Comparison of ENCODE assay signal across 1 cellular context in the genomic region with DNA sequence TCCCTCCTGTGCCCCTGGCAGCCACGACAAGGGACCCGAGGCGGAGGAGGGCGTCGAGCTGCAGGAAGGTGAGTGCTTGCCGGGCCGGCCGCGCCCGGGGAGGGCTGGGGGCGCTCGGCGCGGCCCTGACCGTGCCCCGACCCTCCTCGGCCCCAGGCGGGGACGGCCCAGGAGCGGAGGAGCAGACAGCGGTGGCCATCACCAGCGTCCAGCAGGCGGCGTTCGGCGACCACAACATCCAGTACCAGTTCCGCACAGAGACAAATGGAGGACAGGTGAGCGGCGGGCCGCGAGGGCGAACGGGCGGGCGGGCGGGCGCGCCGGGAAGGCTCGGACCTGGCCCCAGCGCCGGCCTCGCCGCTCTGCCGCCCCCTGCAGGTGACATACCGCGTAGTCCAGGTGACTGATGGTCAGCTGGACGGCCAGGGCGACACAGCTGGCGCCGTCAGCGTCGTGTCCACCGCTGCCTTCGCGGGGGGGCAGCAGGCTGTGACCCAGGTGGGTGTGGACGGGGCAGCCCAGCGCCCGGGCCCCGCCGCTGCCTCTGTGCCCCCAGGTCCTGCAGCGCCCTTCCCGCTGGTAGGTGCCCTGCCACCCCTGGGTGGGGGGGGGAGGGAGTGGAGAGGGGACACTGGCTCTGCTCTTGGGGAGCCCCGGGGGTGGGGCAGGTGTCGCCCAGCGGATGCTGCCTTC.
TF ChIP-seq lines count a peak whose summit lies in the region.

No MANE protein-coding gene starts in this region.

TF ChIP-seq in H1, 55 proteins besides CTCF, POLR2A, EP300 and RAD21:
- TF ChIP-seq TAF7 (optimal IDR thresholded peaks at IDR 0.05; ENCODE audit: borderline replicate concordance, low read depth, low read length), result peak; percentile 39
- TF ChIP-seq, protein P1, sequence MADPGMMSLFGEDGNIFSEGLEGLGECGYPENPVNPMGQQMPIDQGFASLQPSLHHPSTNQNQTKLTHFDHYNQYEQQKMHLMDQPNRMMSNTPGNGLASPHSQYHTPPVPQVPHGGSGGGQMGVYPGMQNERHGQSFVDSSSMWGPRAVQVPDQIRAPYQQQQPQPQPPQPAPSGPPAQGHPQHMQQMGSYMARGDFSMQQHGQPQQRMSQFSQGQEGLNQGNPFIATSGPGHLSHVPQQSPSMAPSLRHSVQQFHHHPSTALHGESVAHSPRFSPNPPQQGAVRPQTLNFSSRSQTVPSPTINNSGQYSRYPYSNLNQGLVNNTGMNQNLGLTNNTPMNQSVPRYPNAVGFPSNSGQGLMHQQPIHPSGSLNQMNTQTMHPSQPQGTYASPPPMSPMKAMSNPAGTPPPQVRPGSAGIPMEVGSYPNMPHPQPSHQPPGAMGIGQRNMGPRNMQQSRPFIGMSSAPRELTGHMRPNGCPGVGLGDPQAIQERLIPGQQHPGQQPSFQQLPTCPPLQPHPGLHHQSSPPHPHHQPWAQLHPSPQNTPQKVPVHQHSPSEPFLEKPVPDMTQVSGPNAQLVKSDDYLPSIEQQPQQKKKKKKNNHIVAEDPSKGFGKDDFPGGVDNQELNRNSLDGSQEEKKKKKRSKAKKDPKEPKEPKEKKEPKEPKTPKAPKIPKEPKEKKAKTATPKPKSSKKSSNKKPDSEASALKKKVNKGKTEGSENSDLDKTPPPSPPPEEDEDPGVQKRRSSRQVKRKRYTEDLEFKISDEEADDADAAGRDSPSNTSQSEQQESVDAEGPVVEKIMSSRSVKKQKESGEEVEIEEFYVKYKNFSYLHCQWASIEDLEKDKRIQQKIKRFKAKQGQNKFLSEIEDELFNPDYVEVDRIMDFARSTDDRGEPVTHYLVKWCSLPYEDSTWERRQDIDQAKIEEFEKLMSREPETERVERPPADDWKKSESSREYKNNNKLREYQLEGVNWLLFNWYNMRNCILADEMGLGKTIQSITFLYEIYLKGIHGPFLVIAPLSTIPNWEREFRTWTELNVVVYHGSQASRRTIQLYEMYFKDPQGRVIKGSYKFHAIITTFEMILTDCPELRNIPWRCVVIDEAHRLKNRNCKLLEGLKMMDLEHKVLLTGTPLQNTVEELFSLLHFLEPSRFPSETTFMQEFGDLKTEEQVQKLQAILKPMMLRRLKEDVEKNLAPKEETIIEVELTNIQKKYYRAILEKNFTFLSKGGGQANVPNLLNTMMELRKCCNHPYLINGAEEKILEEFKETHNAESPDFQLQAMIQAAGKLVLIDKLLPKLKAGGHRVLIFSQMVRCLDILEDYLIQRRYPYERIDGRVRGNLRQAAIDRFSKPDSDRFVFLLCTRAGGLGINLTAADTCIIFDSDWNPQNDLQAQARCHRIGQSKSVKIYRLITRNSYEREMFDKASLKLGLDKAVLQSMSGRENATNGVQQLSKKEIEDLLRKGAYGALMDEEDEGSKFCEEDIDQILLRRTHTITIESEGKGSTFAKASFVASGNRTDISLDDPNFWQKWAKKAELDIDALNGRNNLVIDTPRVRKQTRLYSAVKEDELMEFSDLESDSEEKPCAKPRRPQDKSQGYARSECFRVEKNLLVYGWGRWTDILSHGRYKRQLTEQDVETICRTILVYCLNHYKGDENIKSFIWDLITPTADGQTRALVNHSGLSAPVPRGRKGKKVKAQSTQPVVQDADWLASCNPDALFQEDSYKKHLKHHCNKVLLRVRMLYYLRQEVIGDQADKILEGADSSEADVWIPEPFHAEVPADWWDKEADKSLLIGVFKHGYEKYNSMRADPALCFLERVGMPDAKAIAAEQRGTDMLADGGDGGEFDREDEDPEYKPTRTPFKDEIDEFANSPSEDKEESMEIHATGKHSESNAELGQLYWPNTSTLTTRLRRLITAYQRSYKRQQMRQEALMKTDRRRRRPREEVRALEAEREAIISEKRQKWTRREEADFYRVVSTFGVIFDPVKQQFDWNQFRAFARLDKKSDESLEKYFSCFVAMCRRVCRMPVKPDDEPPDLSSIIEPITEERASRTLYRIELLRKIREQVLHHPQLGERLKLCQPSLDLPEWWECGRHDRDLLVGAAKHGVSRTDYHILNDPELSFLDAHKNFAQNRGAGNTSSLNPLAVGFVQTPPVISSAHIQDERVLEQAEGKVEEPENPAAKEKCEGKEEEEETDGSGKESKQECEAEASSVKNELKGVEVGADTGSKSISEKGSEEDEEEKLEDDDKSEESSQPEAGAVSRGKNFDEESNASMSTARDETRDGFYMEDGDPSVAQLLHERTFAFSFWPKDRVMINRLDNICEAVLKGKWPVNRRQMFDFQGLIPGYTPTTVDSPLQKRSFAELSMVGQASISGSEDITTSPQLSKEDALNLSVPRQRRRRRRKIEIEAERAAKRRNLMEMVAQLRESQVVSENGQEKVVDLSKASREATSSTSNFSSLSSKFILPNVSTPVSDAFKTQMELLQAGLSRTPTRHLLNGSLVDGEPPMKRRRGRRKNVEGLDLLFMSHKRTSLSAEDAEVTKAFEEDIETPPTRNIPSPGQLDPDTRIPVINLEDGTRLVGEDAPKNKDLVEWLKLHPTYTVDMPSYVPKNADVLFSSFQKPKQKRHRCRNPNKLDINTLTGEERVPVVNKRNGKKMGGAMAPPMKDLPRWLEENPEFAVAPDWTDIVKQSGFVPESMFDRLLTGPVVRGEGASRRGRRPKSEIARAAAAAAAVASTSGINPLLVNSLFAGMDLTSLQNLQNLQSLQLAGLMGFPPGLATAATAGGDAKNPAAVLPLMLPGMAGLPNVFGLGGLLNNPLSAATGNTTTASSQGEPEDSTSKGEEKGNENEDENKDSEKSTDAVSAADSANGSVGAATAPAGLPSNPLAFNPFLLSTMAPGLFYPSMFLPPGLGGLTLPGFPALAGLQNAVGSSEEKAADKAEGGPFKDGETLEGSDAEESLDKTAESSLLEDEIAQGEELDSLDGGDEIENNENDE (IDR thresholded peaks at IDR 0.05; ENCODE audit: insufficient replicate concordance, low read length), result no peak
- TF ChIP-seq SP2 (IDR thresholded peaks at IDR 0.05; ENCODE audit: low read length), result no peak
- peak; percentile 75; the same call in 1 of the 2 replicates for TF ChIP-seq TBP (IDR thresholded peaks at IDR 0.05; ENCODE audit: low read depth, low read length)
- TF ChIP-seq TEAD4 (IDR thresholded peaks at IDR 0.05; ENCODE audit: low read depth, low read length), result peak; percentile 92
- TF ChIP-seq FOSL1 (IDR thresholded peaks at IDR 0.05; ENCODE audit: insufficient read depth, low read depth, low read length), result no peak
- TF ChIP-seq SAP30 (IDR thresholded peaks at IDR 0.05; ENCODE audit: insufficient read depth, insufficient replicate concordance, low read length), result no peak
- no peak for TF ChIP-seq BACH1 (IDR thresholded peaks at IDR 0.05; ENCODE audit: low read length)
- 0 out of 2 replicates have a peak, but pooled peaks have one; percentile 1 for TF ChIP-seq SRF (IDR thresholded peaks at IDR 0.05; ENCODE audit: low read depth, low read length)
- TF ChIP-seq GABPA (IDR thresholded peaks at IDR 0.05; ENCODE audit: borderline replicate concordance, insufficient read depth, low read length), result no peak
- TF ChIP-seq YY1 (IDR thresholded peaks at IDR 0.05; ENCODE audit: low read depth, low read length), result peak; percentile 74
- peak; percentile 72 for TF ChIP-seq POLR2AphosphoS5 (IDR thresholded peaks at IDR 0.05; ENCODE audit: low read depth, low read length)
- no peak for TF ChIP-seq NANOG (IDR thresholded peaks at IDR 0.05; ENCODE audit: insufficient read depth, low read depth, low read length, poor library complexity, severe bottlenecking)
- no peak for TF ChIP-seq SP4 (IDR thresholded peaks at IDR 0.05; ENCODE audit: low read length)
- TF ChIP-seq, protein P2, sequence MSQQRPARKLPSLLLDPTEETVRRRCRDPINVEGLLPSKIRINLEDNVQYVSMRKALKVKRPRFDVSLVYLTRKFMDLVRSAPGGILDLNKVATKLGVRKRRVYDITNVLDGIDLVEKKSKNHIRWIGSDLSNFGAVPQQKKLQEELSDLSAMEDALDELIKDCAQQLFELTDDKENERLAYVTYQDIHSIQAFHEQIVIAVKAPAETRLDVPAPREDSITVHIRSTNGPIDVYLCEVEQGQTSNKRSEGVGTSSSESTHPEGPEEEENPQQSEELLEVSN (IDR thresholded peaks at IDR 0.05), result no peak
- peak; percentile 47; the same call in 1 of the 2 replicates for TF ChIP-seq PHF8 (conservative IDR thresholded peaks at IDR 0.05; ENCODE audit: low read depth, low read length)
- no peak for TF ChIP-seq CBX5 (IDR thresholded peaks at IDR 0.05; ENCODE audit: low read depth, low read length)
- TF ChIP-seq CREB1 (IDR thresholded peaks at IDR 0.05), result peak; percentile 68
- TF ChIP-seq CTBP2 (IDR thresholded peaks at IDR 0.05; ENCODE audit: borderline replicate concordance, insufficient read depth, insufficient read length, low read length), result no peak
- peak; percentile 63 for TF ChIP-seq KDM4A (IDR thresholded peaks at IDR 0.05; ENCODE audit: low read depth, low read length, severe bottlenecking)
- TF ChIP-seq, protein P3, sequence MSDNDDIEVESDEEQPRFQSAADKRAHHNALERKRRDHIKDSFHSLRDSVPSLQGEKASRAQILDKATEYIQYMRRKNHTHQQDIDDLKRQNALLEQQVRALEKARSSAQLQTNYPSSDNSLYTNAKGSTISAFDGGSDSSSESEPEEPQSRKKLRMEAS (IDR thresholded peaks at IDR 0.05), result 0 out of 2 replicates have a peak, but pooled peaks have one; percentile 30
- TF ChIP-seq, protein P4, sequence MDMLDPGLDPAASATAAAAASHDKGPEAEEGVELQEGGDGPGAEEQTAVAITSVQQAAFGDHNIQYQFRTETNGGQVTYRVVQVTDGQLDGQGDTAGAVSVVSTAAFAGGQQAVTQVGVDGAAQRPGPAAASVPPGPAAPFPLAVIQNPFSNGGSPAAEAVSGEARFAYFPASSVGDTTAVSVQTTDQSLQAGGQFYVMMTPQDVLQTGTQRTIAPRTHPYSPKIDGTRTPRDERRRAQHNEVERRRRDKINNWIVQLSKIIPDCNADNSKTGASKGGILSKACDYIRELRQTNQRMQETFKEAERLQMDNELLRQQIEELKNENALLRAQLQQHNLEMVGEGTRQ (IDR thresholded peaks at IDR 0.05; ENCODE audit: low read length), result peak; percentile 17; the same call in 1 of the 2 replicates
- no peak for TF ChIP-seq CEBPB (IDR thresholded peaks at IDR 0.05; ENCODE audit: low read depth, low read length)
- peak; percentile 65 for TF ChIP-seq TAF1 (IDR thresholded peaks at IDR 0.05; ENCODE audit: low read depth, low read length)
- no peak for TF ChIP-seq EZH2 (IDR thresholded peaks at IDR 0.05; ENCODE audit: low read depth, low read length, severe bottlenecking)
- TF ChIP-seq BRCA1 (IDR thresholded peaks at IDR 0.05; ENCODE audit: low read depth, low read length), result no peak
- TF ChIP-seq BCL11A (IDR thresholded peaks at IDR 0.05; ENCODE audit: low read depth in 2 of 2, low read length in 2 of 2), result no peak
- TF ChIP-seq SUZ12 (IDR thresholded peaks at IDR 0.05; ENCODE audit: low read length), result no peak
- no peak for TF ChIP-seq ZNF274 (IDR thresholded peaks at IDR 0.05; ENCODE audit: borderline replicate concordance, extremely low read depth, low read length)
- peak; percentile 61; the same call in 1 of the 2 replicates for TF ChIP-seq RBBP5 (IDR thresholded peaks at IDR 0.05; ENCODE audit: borderline replicate concordance, low read depth, low read length)
- no peak for TF ChIP-seq NRF1 (IDR thresholded peaks at IDR 0.05; ENCODE audit: low read depth, low read length)
- 0 out of 2 replicates have a peak, but pooled peaks have one; percentile 16 for TF ChIP-seq JUND (IDR thresholded peaks at IDR 0.05; ENCODE audit: low read length)
- TF ChIP-seq TCF12 (IDR thresholded peaks at IDR 0.05; ENCODE audit: low read depth, low read length), result 0 out of 2 replicates have a peak, but pooled peaks have one; percentile 71
- 0 out of 2 replicates have a peak, but pooled peaks have one; percentile 18 for TF ChIP-seq KDM5A (IDR thresholded peaks at IDR 0.05; ENCODE audit: low read length)
- TF ChIP-seq MAFK (IDR thresholded peaks at IDR 0.05; ENCODE audit: low read depth, low read length), result no peak
- TF ChIP-seq SIN3A (conservative IDR thresholded peaks at IDR 0.05 in 1 of 2, IDR thresholded peaks at IDR 0.05 in 1 of 2; ENCODE audit: low read depth in 1 of 2, low read length in 2 of 2), result peak; percentile 95 to 98
- no peak for TF ChIP-seq JUN (IDR thresholded peaks at IDR 0.05; ENCODE audit: low read depth, low read length)
- no peak for TF ChIP-seq RXRA (IDR thresholded peaks at IDR 0.05; ENCODE audit: insufficient read depth, low read depth, low read length)
- 0 out of 2 replicates have a peak, but pooled peaks have one; percentile 9 for TF ChIP-seq SP1 (IDR thresholded peaks at IDR 0.05; ENCODE audit: low read depth, low read length)
- TF ChIP-seq GTF2F1 (IDR thresholded peaks at IDR 0.05; ENCODE audit: borderline replicate concordance, low read depth, low read length), result no peak
- TF ChIP-seq HDAC2 (IDR thresholded peaks at IDR 0.05; ENCODE audit: borderline replicate concordance in 1 of 2, low read depth in 2 of 2, low read length in 2 of 2), result peak; percentile 66 to 79; a peak in 1 of 4 replicates
- no peak for TF ChIP-seq SIRT6 (IDR thresholded peaks at IDR 0.05; ENCODE audit: low read length)
- no peak for TF ChIP-seq KDM1A (IDR thresholded peaks at IDR 0.05; ENCODE audit: borderline replicate concordance, low read length)
